In the genomic region with DNA sequence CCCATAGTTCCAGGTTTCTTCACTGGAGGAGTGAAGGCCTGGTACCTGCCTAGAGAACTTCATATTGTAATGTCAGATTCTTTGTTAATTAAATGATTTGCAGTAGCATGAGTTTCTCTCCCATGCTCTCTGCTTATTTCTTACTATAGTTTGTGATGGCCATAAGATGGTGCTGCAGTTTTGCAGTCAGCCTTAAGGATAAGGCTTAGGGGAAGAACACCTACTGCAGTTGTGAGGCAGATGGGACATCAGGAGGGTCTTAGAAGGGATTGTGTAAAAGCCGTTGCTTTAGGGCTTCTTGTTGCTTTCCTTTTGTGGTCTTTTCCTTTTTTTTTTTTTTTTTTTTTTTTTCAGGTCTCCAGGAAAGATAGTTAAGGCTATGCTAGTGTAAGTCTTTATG, we compare ENCODE assay signal across 9 cellular contexts.
A peak's percentile ranks its signal among the peaks of the same experiment; 100 is the strongest.
DNase-seq lines count a peak whose midpoint lies in the region; ATAC-seq and TF ChIP-seq lines count a peak whose summit lies in the region.
"Had no signal": no experiment of that assay in that cellular context is flagged by ENCODE, and none has a peak within 500 bp of the region (broad histone marks: within the 10 kb centered on the region; RNA-seq: fewer than 3 reads in every experiment).

No MANE protein-coding gene starts in this region.

- H3K27ac Mint-ChIP-seq in activated naive CD8-positive, alpha-beta T cell treated with anti-CD3 and anti-CD28 coated beads, Interleukin-2, amount 50 U/mL, for 24 hours: peak overlapping the region; percentile 14

- H3K4me3 ChIP-seq in GM12864 (ENCODE audit: low read depth, low read length) (no peak overlapping the region), muscle layer of colon (ENCODE audit: low read depth in 1 of 2, low read length in 2 of 2) (no peak overlapping the region)
- H3K4me3 ChIP-seq: lower lobe of right lung had no signal

- no peaks in the 10 kb centered on the region for H3K36me3 ChIP-seq in muscle layer of colon (ENCODE audit: insufficient read depth, low read length)
- H3K36me3 ChIP-seq: lower lobe of right lung had no signal

- H3K9me3 ChIP-seq in muscle layer of colon (ENCODE audit: low read length): no peaks in the 10 kb centered on the region
- H3K9me3 ChIP-seq: lower lobe of right lung had no signal

- H3K9me3 Mint-ChIP-seq in activated naive CD8-positive, alpha-beta T cell treated with anti-CD3 and anti-CD28 coated beads, Interleukin-2, amount 50 U/mL, for 24 hours: no peaks in the 10 kb centered on the region

- H3K4me1 ChIP-seq in muscle layer of colon (ENCODE audit: insufficient read depth, low read length): peaks cover 63% of the 10 kb centered on the region

- DNase-seq in GM12864 (ENCODE audit: low read depth): no peak
- no peak for DNase-seq in activated naive CD8-positive, alpha-beta T cell treated with anti-CD3 and anti-CD28 coated beads, Interleukin-2, amount 50 U/mL, for 24 hours
- no peak for DNase-seq in stimulated activated naive CD4-positive, alpha-beta T cell (lab: John Stamatoyannopoulos, UW)
- no peak for DNase-seq in COLO829 (ENCODE audit: low spot score)
- DNase-seq: HCEC 1CT, lower lobe of right lung had no signal

- TF ChIP-seq CTCF in GM12864 (IDR thresholded peaks at IDR 0.05; ENCODE audit: low read depth, low read length, missing control alignments): peak; percentile 26
- peak; percentile 48 for TF ChIP-seq CTCF in LNCAP (IDR thresholded peaks at IDR 0.05)

- peaks cover 26% of the 10 kb centered on the region for H3K36me3 Mint-ChIP-seq in activated naive CD8-positive, alpha-beta T cell treated with anti-CD3 and anti-CD28 coated beads, Interleukin-2, amount 50 U/mL, for 24 hours (ENCODE audit: low read depth)

- no peak overlapping the region for H3K4me3 Mint-ChIP-seq in activated naive CD8-positive, alpha-beta T cell treated with anti-CD3 and anti-CD28 coated beads, Interleukin-2, amount 50 U/mL, for 24 hours

- ATAC-seq in activated naive CD8-positive, alpha-beta T cell treated with anti-CD3 and anti-CD28 coated beads, Interleukin-2, amount 50 U/mL, for 24 hours: no peak
- ATAC-seq in HG02678 (IDR thresholded peaks at IDR 0.05; ENCODE audit: unreplicated experiment): no peak
- ATAC-seq: lower lobe of right lung had no signal

- H3K27ac ChIP-seq in muscle layer of colon (ENCODE audit: low read depth, low read length): peak overlapping the region; percentile 10
- H3K27ac ChIP-seq: lower lobe of right lung had no signal

- H3K9ac ChIP-seq in muscle layer of colon (ENCODE audit: low read length): no peak overlapping the region

- H3K27me3 Mint-ChIP-seq in activated naive CD8-positive, alpha-beta T cell treated with anti-CD3 and anti-CD28 coated beads, Interleukin-2, amount 50 U/mL, for 24 hours: no peaks in the 10 kb centered on the region

- H3K27me3 ChIP-seq in muscle layer of colon (ENCODE audit: control insufficient read depth in 1 of 2, insufficient read depth in 2 of 2, low read length in 2 of 2): no peaks in the 10 kb centered on the region

- peaks cover 78% of the 10 kb centered on the region for H3K4me1 Mint-ChIP-seq in activated naive CD8-positive, alpha-beta T cell treated with anti-CD3 and anti-CD28 coated beads, Interleukin-2, amount 50 U/mL, for 24 hours
